Comparison of ENCODE assay signal across 7 cellular contexts in genomic region chr2:206164261-206164862, GRCh38. TPM values are rescaled to one million over a fixed set of nuclear protein-coding genes. Genes with fewer than 3 reads are reported as not detected.
DNase-seq lines count a peak whose midpoint lies in the region; ATAC-seq and FAIRE-seq lines count a peak whose summit lies in the region.

No MANE protein-coding gene starts in this region.

- H3K27ac Mint-ChIP-seq in naive B cell = peak overlapping the region in 1 of 6 donors; percentile 24
- no peak overlapping the region for H3K27ac Mint-ChIP-seq in activated T-helper 1 cell treated with anti-CD3 and anti-CD28 coated beads, Interleukin-12 subunit alpha, Interleukin-12 subunit beta, Interleukin-2, Interleukin-4 antibody, amounts not matched to agents 30 ng/mL and 10 ng/mL and 1 ng/mL, durations not matched to agents 14 hours and 24 hours and 36 hours

- H3K9ac ChIP-seq in GM23248 = no peak overlapping the region

- in situ Hi-C loops in GM23248 (cut with MboI) = loop anchor here (10.0 kb wide), 1 partner anchor 100 kb away; no protein-coding TSS in a partner anchor

- H3K36me3 ChIP-seq in GM23248 (ENCODE audit: low read depth) = peaks cover 31% of the 10 kb centered on the region

- intact Hi-C loops in activated T-helper 1 cell treated with anti-CD3 and anti-CD28 coated beads, Interleukin-12 subunit alpha, Interleukin-12 subunit beta, Interleukin-2, Interleukin-4 antibody, amounts not matched to agents 30 ng/mL and 10 ng/mL and 1 ng/mL, durations not matched to agents 14 hours and 24 hours and 36 hours (cut with micrococcal nuclease) = loop anchor here (1.0 to 5.0 kb wide), 2 partner anchors 278 to 601 kb away; partner anchors contain the start of genes ADAM23, FASTKD2 and MDH1B

- ATAC-seq in naive B cell (ENCODE audit: low read depth in 2 of 2) = no peak
- no peak for ATAC-seq in GM21786 (IDR thresholded peaks at IDR 0.05; ENCODE audit: unreplicated experiment)

- H3K27ac ChIP-seq in GM23248 = no peak overlapping the region

- peaks cover 47% of the 10 kb centered on the region for H3K79me2 ChIP-seq in GM23248 (ENCODE audit: insufficient read depth)

- H2AFZ ChIP-seq in GM23248 = no peak overlapping the region

- no peak overlapping the region for H3K4me3 ChIP-seq in GM23248

- H3K9me3 ChIP-seq in GM23248 (ENCODE audit: low read depth) = no peaks in the 10 kb centered on the region

- H3F3A ChIP-seq in GM23248 (ENCODE audit: insufficient read depth) = peaks cover 28% of the 10 kb centered on the region

- no peaks in the 10 kb centered on the region for H4K20me1 ChIP-seq in GM23248 (ENCODE audit: insufficient read depth)

- H3K4me3 Mint-ChIP-seq in naive B cell = peak overlapping the region in 1 of 8 donors; percentile 53
- H3K4me3 Mint-ChIP-seq in activated T-helper 1 cell treated with anti-CD3 and anti-CD28 coated beads, Interleukin-12 subunit alpha, Interleukin-12 subunit beta, Interleukin-2, Interleukin-4 antibody, amounts not matched to agents 30 ng/mL and 10 ng/mL and 1 ng/mL, durations not matched to agents 14 hours and 24 hours and 36 hours = no peak overlapping the region

- peaks cover 11 to 29% (median 28%) of the 10 kb centered on the region in 3 donors for H3K4me1 Mint-ChIP-seq in naive B cell
- peaks cover 35% of the 10 kb centered on the region for H3K4me1 Mint-ChIP-seq in activated T-helper 1 cell treated with anti-CD3 and anti-CD28 coated beads, Interleukin-12 subunit alpha, Interleukin-12 subunit beta, Interleukin-2, Interleukin-4 antibody, amounts not matched to agents 30 ng/mL and 10 ng/mL and 1 ng/mL, durations not matched to agents 14 hours and 24 hours and 36 hours (ENCODE audit: low read depth)

- H3K36me3 Mint-ChIP-seq in naive B cell = peaks cover 6 to 12% of the 10 kb centered on the region in 2 donors
- peaks cover 50% of the 10 kb centered on the region for H3K36me3 Mint-ChIP-seq in activated T-helper 1 cell treated with anti-CD3 and anti-CD28 coated beads, Interleukin-12 subunit alpha, Interleukin-12 subunit beta, Interleukin-2, Interleukin-4 antibody, amounts not matched to agents 30 ng/mL and 10 ng/mL and 1 ng/mL, durations not matched to agents 14 hours and 24 hours and 36 hours (ENCODE audit: low read depth)

- DNase-seq in COLO668 (lab: John Stamatoyannopoulos, UW; ENCODE audit: unreplicated experiment) (peak; percentile 27), GM23248 (peak; percentile 52), RCC 7860 (ENCODE audit: low spot score) (peak; percentile 16), naive B cell (peak; percentile 23)
- DNase-seq in effector CD8-positive, alpha-beta T cell (lab: John Stamatoyannopoulos, UW) = peak; percentile 3
- DNase-seq in activated T-helper 1 cell treated with anti-CD3 and anti-CD28 coated beads, Interleukin-12 subunit alpha, Interleukin-12 subunit beta, Interleukin-2, Interleukin-4 antibody, amounts not matched to agents 30 ng/mL and 10 ng/mL and 1 ng/mL, durations not matched to agents 14 hours and 24 hours and 36 hours (ENCODE audit: low spot score) = no peak

- peak; percentile 79 for FAIRE-seq in RCC 7860 (lab: Jason Lieb, UNC)

- H3K9me3 Mint-ChIP-seq in naive B cell = peaks cover 0 to 3% (median 0%) of the 10 kb centered on the region in 7 donors
- H3K9me3 Mint-ChIP-seq in activated T-helper 1 cell treated with anti-CD3 and anti-CD28 coated beads, Interleukin-12 subunit alpha, Interleukin-12 subunit beta, Interleukin-2, Interleukin-4 antibody, amounts not matched to agents 30 ng/mL and 10 ng/mL and 1 ng/mL, durations not matched to agents 14 hours and 24 hours and 36 hours = peaks cover 3% of the 10 kb centered on the region

- H3K4me2 ChIP-seq in GM23248 (ENCODE audit: unreplicated experiment) = no peak overlapping the region

- H3K4me1 ChIP-seq in GM23248 (ENCODE audit: insufficient read depth) = peaks cover 16% of the 10 kb centered on the region

- H3K9me2 ChIP-seq in GM23248 (ENCODE audit: insufficient read depth) = no peaks in the 10 kb centered on the region

- WGBS in GM23248 (ENCODE audit: low coverage in 1 of 2, low lambda C conversion rate in 2 of 2, missing lambda C conversion rate in 2 of 2), 2 experiments = 51 to 52% methylated on average over 2 of the region's 2 CpGs

- no peaks in the 10 kb centered on the region for H3K27me3 ChIP-seq in GM23248 (replicated peaks; ENCODE audit: insufficient read depth)

- no peaks in the 10 kb centered on the region for H3K27me3 Mint-ChIP-seq in naive B cell
- H3K27me3 Mint-ChIP-seq in activated T-helper 1 cell treated with anti-CD3 and anti-CD28 coated beads, Interleukin-12 subunit alpha, Interleukin-12 subunit beta, Interleukin-2, Interleukin-4 antibody, amounts not matched to agents 30 ng/mL and 10 ng/mL and 1 ng/mL, durations not matched to agents 14 hours and 24 hours and 36 hours (ENCODE audit: insufficient read depth) = no peaks in the 10 kb centered on the region

RNA-seq across cellular contexts. Expression of gene EEF1B2, which starts 4.7 kb away (rescaled TPM):
- 365 and 382 TPM in 2 replicates for total RNA-seq in GM23248 (2014; rRNA removed; shearing (Covaris generic))
- 390 and 394 TPM in 2 replicates for polyA plus RNA-seq in GM23248 (2016; fragmentation: Nextera tagmentation; extraction: Ambion mirVana)
- 1,000 to 10,000 TPM in 4 of 6 donors, 100 to 1,000 TPM in 2; 884 to 1,277 (median 1,025) TPM for polyA plus RNA-seq in naive B cell (ENCODE audit: low read depth in 6 of 6)
- 698 and 711 TPM in 2 replicates for total RNA-seq in activated T-helper 1 cell treated with anti-CD3 and anti-CD28 coated beads, Interleukin-12 subunit alpha, Interleukin-12 subunit beta, Interleukin-2, Interleukin-4 antibody, amounts not matched to agents 30 ng/mL and 10 ng/mL and 1 ng/mL, durations not matched to agents 14 hours and 24 hours and 36 hours

RNA-seq across cellular contexts. Expression of gene NDUFS1, which starts 5.1 kb away (rescaled TPM):
- total RNA-seq in GM23248 (2014; rRNA removed; shearing (Covaris generic)) = 77.0 and 87.5 TPM in 2 replicates
- 49.8 and 52.0 TPM in 2 replicates for polyA plus RNA-seq in GM23248 (2016; fragmentation: Nextera tagmentation; extraction: Ambion mirVana)
- polyA plus RNA-seq in naive B cell (ENCODE audit: low read depth in 6 of 6) = 10 to 100 TPM; 26.3 to 35.4 (median 29.9) TPM
- 76.6 and 78.0 TPM in 2 replicates for total RNA-seq in activated T-helper 1 cell treated with anti-CD3 and anti-CD28 coated beads, Interleukin-12 subunit alpha, Interleukin-12 subunit beta, Interleukin-2, Interleukin-4 antibody, amounts not matched to agents 30 ng/mL and 10 ng/mL and 1 ng/mL, durations not matched to agents 14 hours and 24 hours and 36 hours
